Comparison of ENCODE assay signal across 23 cellular contexts in the genomic region with DNA sequence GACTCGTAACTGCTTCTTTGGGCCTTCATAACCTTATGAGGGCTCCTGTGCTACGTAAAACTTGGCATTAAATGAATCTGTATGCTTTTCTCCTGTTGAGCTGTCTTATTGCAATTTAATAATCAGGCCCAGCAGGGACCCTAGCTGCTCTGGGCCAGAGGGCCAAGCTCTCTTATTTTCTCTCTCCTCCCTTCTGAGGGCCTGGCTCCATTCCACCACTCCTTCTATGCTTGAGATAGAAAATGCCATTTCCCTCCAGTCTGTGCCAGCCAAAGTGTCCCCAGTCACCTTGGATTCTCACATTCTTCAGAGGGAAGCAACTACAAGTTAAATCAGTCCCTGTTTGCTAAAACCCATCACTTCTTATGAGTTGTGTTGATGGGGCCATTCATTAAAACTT.
DNase-seq lines count a peak whose midpoint lies in the region; ATAC-seq, FAIRE-seq and TF ChIP-seq lines count a peak whose summit lies in the region.
"Had no signal": no experiment of that assay in that cellular context is flagged by ENCODE, and none has a peak within 500 bp of the region (broad histone marks: within the 10 kb centered on the region; RNA-seq: fewer than 3 reads in every experiment).

No MANE protein-coding gene starts in this region.

- no peaks in the 10 kb centered on the region for H3K4me1 Mint-ChIP-seq in astrocyte (ENCODE audit: low read depth, unreplicated experiment)
- H3K4me1 Mint-ChIP-seq: CD4-positive, CD25-positive, alpha-beta regulatory T cell; GM23338 had no signal

- H2AFZ ChIP-seq in astrocyte (ENCODE audit: low read depth, low read length) = no peak overlapping the region
- H2AFZ ChIP-seq: GM23338 had no signal

- ATAC-seq in Right ventricle myocardium superior (ENCODE audit: poor library complexity) = peak; percentile 36
- ATAC-seq: CD8-positive, alpha-beta T cell; GM23338; HCT116 had no signal

- peak; percentile 23 for FAIRE-seq in astrocyte (lab: Jason Lieb, UNC)
- FAIRE-seq: A204.1, GM12891, GM18507 had no signal

- intact Hi-C loops in Right ventricle myocardium superior (cut with DNase I) (no loop called here), left ventricle myocardium inferior (cut with micrococcal nuclease) (no loop called here)

- H3K4me2 ChIP-seq in astrocyte (ENCODE audit: low read length) = no peak overlapping the region
- H3K4me2 ChIP-seq: GM23338 had no signal

- no peak overlapping the region for H3K9ac ChIP-seq in astrocyte (ENCODE audit: low read length)
- H3K9ac ChIP-seq: BLaER1 had no signal

- no peaks in the 10 kb centered on the region for H3K36me3 ChIP-seq in left ventricle myocardium inferior
- H3K36me3 ChIP-seq in astrocyte (ENCODE audit: insufficient read depth, low read length) = no peaks in the 10 kb centered on the region
- H3K36me3 ChIP-seq: BLaER1 had no signal

- TF ChIP-seq CTCF in left ventricle myocardium inferior (IDR thresholded peaks at IDR 0.05; ENCODE audit: borderline replicate concordance) (no peak), astrocyte (IDR thresholded peaks at IDR 0.05; ENCODE audit: insufficient read depth, low read depth, low read length) (no peak)

- no peaks in the 10 kb centered on the region for H3K9me3 Mint-ChIP-seq in astrocyte (ENCODE audit: unreplicated experiment)
- H3K9me3 Mint-ChIP-seq: CD8-positive, alpha-beta T cell; GM23338 had no signal

- H3K27ac Mint-ChIP-seq in astrocyte (ENCODE audit: unreplicated experiment) = no peak overlapping the region
- H3K27ac Mint-ChIP-seq: B cell; CD4-positive, CD25-positive, alpha-beta regulatory T cell; CD8-positive, alpha-beta T cell; GM23338; H9 had no signal

- H3K27me3 ChIP-seq in left ventricle myocardium inferior (ENCODE audit: low read depth) = no peaks in the 10 kb centered on the region
- H3K27me3 ChIP-seq in astrocyte (ENCODE audit: insufficient read depth, low read length) = no peaks in the 10 kb centered on the region

- no peak overlapping the region for H3K27ac ChIP-seq in left ventricle myocardium inferior (replicated peaks)
- H3K27ac ChIP-seq in astrocyte (ENCODE audit: low read depth, low read length) = no peak overlapping the region
- H3K27ac ChIP-seq: 22Rv1, BLaER1, C4-2B had no signal

- no peak for DNase-seq in Right ventricle myocardium superior
- DNase-seq in left ventricle myocardium inferior = no peak
- DNase-seq in astrocyte (ENCODE audit: low read depth) = no peak
- DNase-seq in cerebellum (ENCODE audit: low spot score) = peak; percentile 26
- no peak for DNase-seq in DMS79 (lab: John Stamatoyannopoulos, UW)
- no peak for DNase-seq in HK-2 (ENCODE audit: unreplicated experiment)
- no peak for DNase-seq in activated CD8-positive, alpha-beta memory T cell treated with anti-CD3 and anti-CD28 coated beads for 24 hours
- DNase-seq: Caco-2; CD4-positive, CD25-positive, alpha-beta regulatory T cell; CD8-positive, alpha-beta T cell; DMS153; EL; GF-D8; H9 had no signal

- no peak overlapping the region for H3K4me3 ChIP-seq in left ventricle myocardium inferior
- no peak overlapping the region for H3K4me3 ChIP-seq in astrocyte (ENCODE audit: insufficient read depth, low read depth, low read length)
- H3K4me3 ChIP-seq: BLaER1, GM23338 had no signal

- H3K36me3 Mint-ChIP-seq in astrocyte (ENCODE audit: low read depth, unreplicated experiment) = no peaks in the 10 kb centered on the region
- H3K36me3 Mint-ChIP-seq: CD4-positive, CD25-positive, alpha-beta regulatory T cell; CD8-positive, alpha-beta T cell had no signal

- no peaks in the 10 kb centered on the region for H4K20me1 ChIP-seq in astrocyte (ENCODE audit: insufficient read depth, low read length)
- H4K20me1 ChIP-seq: BLaER1 had no signal

- H3K9me3 ChIP-seq in left ventricle myocardium inferior (replicated peaks) (no peaks in the 10 kb centered on the region), astrocyte (ENCODE audit: insufficient read depth, low read depth, low read length) (no peaks in the 10 kb centered on the region)
- H3K9me3 ChIP-seq: Caco-2 had no signal

- H3K79me2 ChIP-seq in astrocyte (ENCODE audit: insufficient read depth, low read length) = no peaks in the 10 kb centered on the region

- H3K4me1 ChIP-seq in left ventricle myocardium inferior = peaks cover 6% of the 10 kb centered on the region
- no peaks in the 10 kb centered on the region for H3K4me1 ChIP-seq in astrocyte (ENCODE audit: insufficient read depth, low read length)
- H3K4me1 ChIP-seq: Caco-2 had no signal

- H3K4me3 Mint-ChIP-seq in astrocyte (ENCODE audit: unreplicated experiment) = no peak overlapping the region
- H3K4me3 Mint-ChIP-seq: B cell; CD4-positive, CD25-positive, alpha-beta regulatory T cell; CD8-positive, alpha-beta T cell; GM23338; H9 had no signal

- peaks cover 1% of the 10 kb centered on the region for H3K27me3 Mint-ChIP-seq in astrocyte (ENCODE audit: low read depth, unreplicated experiment)
- H3K27me3 Mint-ChIP-seq: B cell; CD4-positive, CD25-positive, alpha-beta regulatory T cell had no signal
